1 cellular context compared by ENCODE assay signal in the genomic region with DNA sequence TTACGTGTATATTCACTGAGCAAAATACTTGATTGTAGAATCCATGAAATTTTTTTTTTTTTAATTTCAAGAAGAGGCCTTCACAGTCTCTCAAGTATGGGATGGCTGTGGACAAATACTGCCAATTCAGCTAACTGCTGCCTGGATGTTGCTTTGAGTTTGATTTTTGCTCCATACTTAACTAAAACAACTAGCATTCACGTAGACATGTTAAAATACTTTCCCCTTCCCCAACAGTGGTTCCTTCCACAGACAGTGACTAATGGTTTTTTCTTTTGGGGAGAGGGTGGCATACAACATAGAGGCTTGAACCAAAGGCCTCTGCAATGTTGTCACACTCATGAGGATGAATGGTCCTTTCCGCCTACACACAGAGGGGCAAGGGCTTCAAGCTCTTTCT.
TF ChIP-seq lines count a peak whose summit lies in the region.

No MANE protein-coding gene starts in this region.

TF ChIP-seq in K562, 482 proteins besides CTCF, POLR2A, EP300 and RAD21:
- TF ChIP-seq CCNT2 (IDR thresholded peaks at IDR 0.05; ENCODE audit: borderline replicate concordance, extremely low read depth, insufficient read length, low read depth, low read length) (no peak), EGR1 (conservative IDR thresholded peaks at IDR 0.05) (peak; percentile 54; the same call in 1 of the 2 replicates), L3MBTL2 (IDR thresholded peaks at IDR 0.05) (no peak), LEF1 (IDR thresholded peaks at IDR 0.05) (no peak), PHTF2 (CRISPR knock-in tag; IDR thresholded peaks at IDR 0.05) (no peak), SMARCB1 (IDR thresholded peaks at IDR 0.05; ENCODE audit: insufficient read length, low read depth) (no peak), ETS2 (tag; IDR thresholded peaks at IDR 0.05; ENCODE audit: borderline replicate concordance, poor library complexity, severe bottlenecking) (no peak)
- TF ChIP-seq, protein P1, sequence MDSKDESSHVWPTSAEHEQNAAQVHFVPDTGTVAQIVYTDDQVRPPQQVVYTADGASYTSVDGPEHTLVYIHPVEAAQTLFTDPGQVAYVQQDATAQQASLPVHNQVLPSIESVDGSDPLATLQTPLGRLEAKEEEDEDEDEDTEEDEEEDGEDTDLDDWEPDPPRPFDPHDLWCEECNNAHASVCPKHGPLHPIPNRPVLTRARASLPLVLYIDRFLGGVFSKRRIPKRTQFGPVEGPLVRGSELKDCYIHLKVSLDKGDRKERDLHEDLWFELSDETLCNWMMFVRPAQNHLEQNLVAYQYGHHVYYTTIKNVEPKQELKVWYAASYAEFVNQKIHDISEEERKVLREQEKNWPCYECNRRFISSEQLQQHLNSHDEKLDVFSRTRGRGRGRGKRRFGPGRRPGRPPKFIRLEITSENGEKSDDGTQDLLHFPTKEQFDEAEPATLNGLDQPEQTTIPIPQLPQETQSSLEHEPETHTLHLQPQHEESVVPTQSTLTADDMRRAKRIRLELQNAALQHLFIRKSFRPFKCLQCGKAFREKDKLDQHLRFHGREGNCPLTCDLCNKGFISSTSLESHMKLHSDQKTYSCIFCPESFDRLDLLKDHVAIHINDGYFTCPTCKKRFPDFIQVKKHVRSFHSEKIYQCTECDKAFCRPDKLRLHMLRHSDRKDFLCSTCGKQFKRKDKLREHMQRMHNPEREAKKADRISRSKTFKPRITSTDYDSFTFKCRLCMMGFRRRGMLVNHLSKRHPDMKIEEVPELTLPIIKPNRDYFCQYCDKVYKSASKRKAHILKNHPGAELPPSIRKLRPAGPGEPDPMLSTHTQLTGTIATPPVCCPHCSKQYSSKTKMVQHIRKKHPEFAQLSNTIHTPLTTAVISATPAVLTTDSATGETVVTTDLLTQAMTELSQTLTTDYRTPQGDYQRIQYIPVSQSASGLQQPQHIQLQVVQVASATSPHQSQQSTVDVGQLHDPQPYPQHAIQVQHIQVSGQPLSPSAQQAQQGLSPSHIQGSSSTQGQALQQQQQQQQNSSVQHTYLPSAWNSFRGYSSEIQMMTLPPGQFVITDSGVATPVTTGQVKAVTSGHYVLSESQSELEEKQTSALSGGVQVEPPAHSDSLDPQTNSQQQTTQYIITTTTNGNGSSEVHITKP (IDR thresholded peaks at IDR 0.05; ENCODE audit: partially characterized antibody) = peak; percentile 78
- TF ChIP-seq, protein P2, sequence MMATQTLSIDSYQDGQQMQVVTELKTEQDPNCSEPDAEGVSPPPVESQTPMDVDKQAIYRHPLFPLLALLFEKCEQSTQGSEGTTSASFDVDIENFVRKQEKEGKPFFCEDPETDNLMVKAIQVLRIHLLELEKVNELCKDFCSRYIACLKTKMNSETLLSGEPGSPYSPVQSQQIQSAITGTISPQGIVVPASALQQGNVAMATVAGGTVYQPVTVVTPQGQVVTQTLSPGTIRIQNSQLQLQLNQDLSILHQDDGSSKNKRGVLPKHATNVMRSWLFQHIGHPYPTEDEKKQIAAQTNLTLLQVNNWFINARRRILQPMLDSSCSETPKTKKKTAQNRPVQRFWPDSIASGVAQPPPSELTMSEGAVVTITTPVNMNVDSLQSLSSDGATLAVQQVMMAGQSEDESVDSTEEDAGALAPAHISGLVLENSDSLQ (IDR thresholded peaks at IDR 0.05) = 0 out of 2 replicates have a peak, but pooled peaks have one; percentile 38
